Comparison of ENCODE assay signal across 16 cellular contexts in genomic region chr14:104954746-104955395, GRCh38. TPM values are rescaled to one million over a fixed set of nuclear protein-coding genes. Genes with fewer than 3 reads are reported as not detected.
A peak's percentile ranks its signal among the peaks of the same experiment; 100 is the strongest.
DNase-seq lines count a peak whose midpoint lies in the region; FAIRE-seq and TF ChIP-seq lines count a peak whose summit lies in the region.
"Had no signal": no experiment of that assay in that cellular context is flagged by ENCODE, and none has a peak within 500 bp of the region (broad histone marks: within the 10 kb centered on the region; RNA-seq: fewer than 3 reads in every experiment).

No MANE protein-coding gene starts in this region.

- TF ChIP-seq POLR2A in spleen (IDR thresholded peaks at IDR 0.05): no peak

- H3K4me1 ChIP-seq in BE2C: no peaks in the 10 kb centered on the region
- no peaks in the 10 kb centered on the region for H3K4me1 ChIP-seq in spleen
- H3K4me1 ChIP-seq: BLaER1 had no signal

- H3K36me3 Mint-ChIP-seq in glutamatergic neuron (ENCODE audit: unreplicated experiment): peaks cover 8% of the 10 kb centered on the region
- H3K36me3 Mint-ChIP-seq: CD4-positive, CD25-positive, alpha-beta regulatory T cell had no signal

- H3K27me3 ChIP-seq in BE2C (no peaks in the 10 kb centered on the region), spleen (replicated peaks in 1 of 7) (peaks cover 0 to 29% (median 14%) of the 10 kb centered on the region in 7 donors)
- H3K27me3 ChIP-seq: BLaER1 had no signal

- CTCF ChIA-PET in RWPE1 (lab: Yijun Ruan, JAX): interaction anchor here (0.9 kb wide), 1 partner anchor 132 kb away, joined by 5 read pairs; no protein-coding TSS in a partner anchor

- intact Hi-C loops in spleen (cut with DNase I; ENCODE audit: low total_unique reads): no loop called here

- H3K4me1 Mint-ChIP-seq in glutamatergic neuron (ENCODE audit: low read depth, unreplicated experiment): no peaks in the 10 kb centered on the region
- H3K4me1 Mint-ChIP-seq: CD4-positive, CD25-positive, alpha-beta regulatory T cell had no signal

- H3K9me3 Mint-ChIP-seq in glutamatergic neuron (ENCODE audit: unreplicated experiment): peaks cover 2% of the 10 kb centered on the region
- H3K9me3 Mint-ChIP-seq: CD4-positive, CD25-positive, alpha-beta regulatory T cell had no signal

- POLR2A ChIA-PET in RWPE1 (lab: Yijun Ruan, JAX; ENCODE audit: low non-redundant PET): interaction anchor here (0.9 kb wide), 1 partner anchor 15 kb away, joined by 3 read pairs; no protein-coding TSS in a partner anchor

- H3K4me3 Mint-ChIP-seq in glutamatergic neuron (ENCODE audit: unreplicated experiment): no peak overlapping the region
- H3K4me3 Mint-ChIP-seq: CD4-positive, CD25-positive, alpha-beta regulatory T cell; IgD-negative memory B cell had no signal

- WGBS in spleen, 5 donors: 72 to 86% (median 79%) methylated on average over 5 to 13 of the region's 13 CpGs

- no peaks in the 10 kb centered on the region for H3K36me3 ChIP-seq in BE2C
- H3K36me3 ChIP-seq in spleen: no peaks in the 10 kb centered on the region
- H3K36me3 ChIP-seq: HAP-1 had no signal

- no peak overlapping the region for H3K4me3 ChIP-seq in BE2C (ENCODE audit: low read depth, low read length)
- H3K4me3 ChIP-seq in spleen: no peak overlapping the region
- H3K4me3 ChIP-seq: A549, BLaER1, HAP-1 had no signal

- H3K27me3 Mint-ChIP-seq in glutamatergic neuron (ENCODE audit: unreplicated experiment): peaks cover 10% of the 10 kb centered on the region

- DNase-seq in BE2C (peak; percentile 8), RWPE1 (ENCODE audit: low spot score) (no peak), glutamatergic neuron (peak; percentile 5), spleen (peak; percentile 65), NCI-H524 treated with DMSO at 0.1 percent for 48 hours (lab: John Stamatoyannopoulos, UW) (no peak), urothelium cell line (ENCODE audit: low spot score) (no peak), DMS53 (lab: John Stamatoyannopoulos, UW) (no peak)
- DNase-seq: CD4-positive, CD25-positive, alpha-beta regulatory T cell; DND-41; GF-D8 had no signal

- H3K9me3 ChIP-seq in BE2C (no peaks in the 10 kb centered on the region), spleen (no peaks in the 10 kb centered on the region)
- H3K9me3 ChIP-seq: A549, BLaER1, HAP-1 had no signal

- TF ChIP-seq CTCF in BE2C (IDR thresholded peaks at IDR 0.05; ENCODE audit: low read depth, low read length) (no peak), RWPE1 (conservative IDR thresholded peaks at IDR 0.05; ENCODE audit: low read depth) (no peak), glutamatergic neuron (IDR thresholded peaks at IDR 0.05; ENCODE audit: partially characterized antibody, unreplicated experiment) (no peak), spleen (IDR thresholded peaks at IDR 0.05 in 8 of 11, conservative IDR thresholded peaks at IDR 0.05 in 3 of 11) (no peak)

- H3K27ac ChIP-seq in RWPE1: peak overlapping the region; percentile 50
- H3K27ac ChIP-seq in spleen: no peak overlapping the region
- H3K27ac ChIP-seq: A549, BLaER1 had no signal

- FAIRE-seq in urothelium cell line (lab: Jason Lieb, UNC): no peak
- FAIRE-seq: A549, GM19239, H1 had no signal

- no peak overlapping the region for H3K27ac Mint-ChIP-seq in glutamatergic neuron (ENCODE audit: unreplicated experiment)
- H3K27ac Mint-ChIP-seq: IgD-negative memory B cell had no signal

RNA-seq across cellular contexts. Expression of gene AHNAK2, which starts 23.3 kb away (rescaled TPM):
- 0.62 TPM for polyA plus RNA-seq in BE2C (2012; ENCODE audit: insufficient read depth, insufficient read length, low read depth)
- total RNA-seq in glutamatergic neuron (ENCODE audit: unreplicated experiment) (44.8 TPM), spleen (1 to 10 TPM in 1 of 7 donors, under 1 TPM in 6; 0.26 to 1.3 (median 0.66) TPM)
- polyA plus RNA-seq in spleen: under 1 TPM; 0.30 to 0.86 (median 0.76) TPM
- total RNA-seq: CD4-positive, CD25-positive, alpha-beta regulatory T cell had no signal
- polyA plus RNA-seq: CD4-positive, CD25-positive, alpha-beta regulatory T cell had no signal

RNA-seq across cellular contexts. Expression of gene PLD4, which starts 30.2 kb away (rescaled TPM):
- 1.9 TPM for polyA plus RNA-seq in BE2C (2012; ENCODE audit: insufficient read depth, insufficient read length, low read depth)
- total RNA-seq in glutamatergic neuron (ENCODE audit: unreplicated experiment) (not detected), spleen (10 to 100 TPM in 6 of 7 donors, 1 to 10 TPM in 1; 5.4 to 30.2 (median 13.9) TPM)
- 10 to 100 TPM; 25.8 to 31.3 (median 29.8) TPM for polyA plus RNA-seq in spleen
- total RNA-seq: CD4-positive, CD25-positive, alpha-beta regulatory T cell; H1 had no signal

RNA-seq across cellular contexts. Expression of gene CLBA1, which starts 30.7 kb away (rescaled TPM):
- polyA plus RNA-seq in BE2C (2012; ENCODE audit: insufficient read depth, insufficient read length, low read depth): 15.3 TPM
- total RNA-seq in glutamatergic neuron (ENCODE audit: unreplicated experiment) (5.9 TPM), spleen (1 to 10 TPM; 1.7 to 4.0 (median 3.4) TPM)
- polyA plus RNA-seq in spleen: 1 to 10 TPM; 3.7 to 4.3 (median 3.9) TPM

Comparison
In these comparisons a context has a peak if more than half of its experiments do, and no peak if none do; other contexts are left out.
1. DNase-seq: peak in BE2C (single experiment), glutamatergic neuron (single experiment) and spleen (single experiment); none in RWPE1 (single experiment), NCI-H524 treated with DMSO at 0.1 percent for 48 hours (single experiment), urothelium cell line (single experiment) and DMS53 (single experiment).
2. RNA of gene AHNAK2, which starts 23.3 kb away (total RNA-seq): 44.8 TPM in glutamatergic neuron (single experiment); 0.26 to 1.3 TPM in spleen; every median in the first group is over 10 times any median in the second.